ENCODE assay signal across 1 cellular context in the genomic region with DNA sequence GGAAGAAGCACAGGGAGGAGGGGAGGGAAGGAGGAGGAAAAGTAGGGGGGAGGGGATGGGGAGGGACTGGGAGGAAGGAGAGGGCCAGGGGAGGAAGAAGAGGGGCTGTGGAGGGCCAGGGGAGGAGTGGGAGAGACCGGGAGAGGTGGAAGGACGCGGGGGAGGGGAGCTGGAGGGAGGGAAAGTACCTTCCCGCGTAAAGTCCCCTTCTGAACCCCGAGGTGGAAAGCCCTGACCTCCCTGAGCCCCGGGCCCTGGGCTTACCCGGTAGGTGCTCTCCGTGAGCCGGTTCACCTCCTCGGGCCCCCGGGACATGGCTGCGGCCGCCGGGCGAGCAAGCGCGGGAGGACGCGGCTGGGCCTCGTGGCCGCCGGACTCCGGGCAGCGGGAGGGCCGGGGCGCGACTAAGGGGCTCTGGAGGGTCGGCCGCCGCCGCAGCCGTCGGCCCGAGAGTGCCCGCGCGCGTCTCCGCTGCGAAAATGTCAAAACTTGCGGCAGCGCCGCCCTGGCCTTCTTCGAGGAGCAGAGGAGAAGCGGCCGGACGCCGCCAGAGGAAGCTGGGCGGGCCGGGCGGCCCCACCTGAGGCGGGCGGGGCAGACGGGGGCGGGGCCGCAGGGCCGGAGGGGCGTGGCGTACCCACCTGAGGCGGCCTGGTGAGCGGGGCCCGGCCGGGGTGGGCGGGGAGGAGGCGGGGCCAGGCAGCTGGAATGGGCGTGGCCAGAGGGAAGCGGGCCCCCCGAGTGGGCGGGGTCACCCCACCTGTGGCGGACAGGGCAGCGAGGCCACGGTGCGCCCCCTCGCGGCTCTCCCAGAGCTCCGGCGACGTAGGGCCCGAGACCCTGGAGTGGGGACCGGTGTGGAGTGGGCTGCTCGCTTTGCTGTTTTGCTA.
A peak's percentile ranks its signal among the peaks of the same experiment; 100 is the strongest.
TF ChIP-seq lines count a peak whose summit lies in the region.

A gene with protein sequence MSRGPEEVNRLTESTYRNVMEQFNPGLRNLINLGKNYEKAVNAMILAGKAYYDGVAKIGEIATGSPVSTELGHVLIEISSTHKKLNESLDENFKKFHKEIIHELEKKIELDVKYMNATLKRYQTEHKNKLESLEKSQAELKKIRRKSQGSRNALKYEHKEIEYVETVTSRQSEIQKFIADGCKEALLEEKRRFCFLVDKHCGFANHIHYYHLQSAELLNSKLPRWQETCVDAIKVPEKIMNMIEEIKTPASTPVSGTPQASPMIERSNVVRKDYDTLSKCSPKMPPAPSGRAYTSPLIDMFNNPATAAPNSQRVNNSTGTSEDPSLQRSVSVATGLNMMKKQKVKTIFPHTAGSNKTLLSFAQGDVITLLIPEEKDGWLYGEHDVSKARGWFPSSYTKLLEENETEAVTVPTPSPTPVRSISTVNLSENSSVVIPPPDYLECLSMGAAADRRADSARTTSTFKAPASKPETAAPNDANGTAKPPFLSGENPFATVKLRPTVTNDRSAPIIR (minus strand): TSS at position 553 of the 890 bp plus-strand sequence. CDS start 238 bp downstream, at position 315.

TF ChIP-seq in K562, 482 proteins besides CTCF, POLR2A, EP300 and RAD21 (continued from another document and continues in another):
- TF ChIP-seq ZBTB5 (IDR thresholded peaks at IDR 0.05) (no peak), BRF1 (IDR thresholded peaks at IDR 0.05; ENCODE audit: borderline replicate concordance, extremely low read depth, insufficient read length) (no peak), ZNF212 (CRISPR knock-in tag; IDR thresholded peaks at IDR 0.05) (no peak), ZNF3 (CRISPR knock-in tag; IDR thresholded peaks at IDR 0.05) (no peak), RBM14 (IDR thresholded peaks at IDR 0.05; ENCODE audit: borderline replicate concordance, insufficient read depth, low read depth, low read length) (no peak), EGR1 (conservative IDR thresholded peaks at IDR 0.05) (0 out of 2 replicates have a peak, but pooled peaks have one; percentile 31), ZNF717 (CRISPR knock-in tag; IDR thresholded peaks at IDR 0.05) (no peak), TBL1XR1 (IDR thresholded peaks at IDR 0.05; ENCODE audit: low read length in 2 of 2) (no peak), NRF1 (conservative IDR thresholded peaks at IDR 0.05 in 1 of 2, IDR thresholded peaks at IDR 0.05 in 1 of 2) (peak in 1 of 2 experiments; percentile 51; a peak in 2 of 4 replicates), CBX3 (IDR thresholded peaks at IDR 0.05; ENCODE audit: borderline replicate concordance in 1 of 2, low read length in 2 of 2) (no peak), JUND (IDR thresholded peaks at IDR 0.05; ENCODE audit: borderline replicate concordance, low read depth, low read length) (0 out of 2 replicates have a peak, but pooled peaks have one; percentile 4), JUND (tag; IDR thresholded peaks at IDR 0.05; ENCODE audit: borderline replicate concordance, low read depth, low read length) (no peak), NFIX (CRISPR knock-in tag; IDR thresholded peaks at IDR 0.05; ENCODE audit: low read depth) (no peak), HDAC6 (IDR thresholded peaks at IDR 0.05; ENCODE audit: low read depth, low read length) (no peak), ZNF407 (IDR thresholded peaks at IDR 0.05; ENCODE audit: low read depth) (no peak), BCL6 (CRISPR knock-in tag; IDR thresholded peaks at IDR 0.05) (no peak), ZFP30 (CRISPR knock-in tag; IDR thresholded peaks at IDR 0.05; ENCODE audit: borderline replicate concordance) (no peak), USF1 (CRISPR knock-in tag; IDR thresholded peaks at IDR 0.05) (no peak), HDAC8 (tag; IDR thresholded peaks at IDR 0.05) (no peak), ATF4 (CRISPR knock-in tag; IDR thresholded peaks at IDR 0.05) (no peak), CTBP1 (IDR thresholded peaks at IDR 0.05; ENCODE audit: borderline replicate concordance) (peak; percentile 84), CHD1 (IDR thresholded peaks at IDR 0.05; ENCODE audit: low read length) (no peak), ESRRA (IDR thresholded peaks at IDR 0.05; ENCODE audit: borderline replicate concordance, low read depth) (0 out of 2 replicates have a peak, but pooled peaks have one; percentile 29)
- TF ChIP-seq, protein P1, sequence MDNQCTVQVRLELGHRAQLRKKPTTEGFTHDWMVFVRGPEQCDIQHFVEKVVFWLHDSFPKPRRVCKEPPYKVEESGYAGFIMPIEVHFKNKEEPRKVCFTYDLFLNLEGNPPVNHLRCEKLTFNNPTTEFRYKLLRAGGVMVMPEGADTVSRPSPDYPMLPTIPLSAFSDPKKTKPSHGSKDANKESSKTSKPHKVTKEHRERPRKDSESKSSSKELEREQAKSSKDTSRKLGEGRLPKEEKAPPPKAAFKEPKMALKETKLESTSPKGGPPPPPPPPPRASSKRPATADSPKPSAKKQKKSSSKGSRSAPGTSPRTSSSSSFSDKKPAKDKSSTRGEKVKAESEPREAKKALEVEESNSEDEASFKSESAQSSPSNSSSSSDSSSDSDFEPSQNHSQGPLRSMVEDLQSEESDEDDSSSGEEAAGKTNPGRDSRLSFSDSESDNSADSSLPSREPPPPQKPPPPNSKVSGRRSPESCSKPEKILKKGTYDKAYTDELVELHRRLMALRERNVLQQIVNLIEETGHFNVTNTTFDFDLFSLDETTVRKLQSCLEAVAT (IDR thresholded peaks at IDR 0.05), result no peak
- TF ChIP-seq, protein P2, sequence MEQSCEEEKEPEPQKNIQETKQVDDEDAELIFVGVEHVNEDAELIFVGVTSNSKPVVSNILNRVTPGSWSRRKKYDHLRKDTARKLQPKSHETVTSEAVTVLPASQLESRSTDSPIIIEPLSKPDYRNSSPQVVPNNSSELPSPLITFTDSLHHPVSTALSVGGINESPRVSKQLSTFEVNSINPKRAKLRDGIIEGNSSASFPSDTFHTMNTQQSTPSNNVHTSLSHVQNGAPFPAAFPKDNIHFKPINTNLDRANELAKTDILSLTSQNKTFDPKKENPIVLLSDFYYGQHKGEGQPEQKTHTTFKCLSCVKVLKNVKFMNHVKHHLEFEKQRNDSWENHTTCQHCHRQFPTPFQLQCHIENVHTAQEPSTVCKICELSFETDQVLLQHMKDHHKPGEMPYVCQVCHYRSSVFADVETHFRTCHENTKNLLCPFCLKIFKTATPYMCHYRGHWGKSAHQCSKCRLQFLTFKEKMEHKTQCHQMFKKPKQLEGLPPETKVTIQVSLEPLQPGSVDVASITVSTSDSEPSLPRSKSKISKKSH (CRISPR knock-in tag; IDR thresholded peaks at IDR 0.05), result no peak
- TF ChIP-seq, protein P3, sequence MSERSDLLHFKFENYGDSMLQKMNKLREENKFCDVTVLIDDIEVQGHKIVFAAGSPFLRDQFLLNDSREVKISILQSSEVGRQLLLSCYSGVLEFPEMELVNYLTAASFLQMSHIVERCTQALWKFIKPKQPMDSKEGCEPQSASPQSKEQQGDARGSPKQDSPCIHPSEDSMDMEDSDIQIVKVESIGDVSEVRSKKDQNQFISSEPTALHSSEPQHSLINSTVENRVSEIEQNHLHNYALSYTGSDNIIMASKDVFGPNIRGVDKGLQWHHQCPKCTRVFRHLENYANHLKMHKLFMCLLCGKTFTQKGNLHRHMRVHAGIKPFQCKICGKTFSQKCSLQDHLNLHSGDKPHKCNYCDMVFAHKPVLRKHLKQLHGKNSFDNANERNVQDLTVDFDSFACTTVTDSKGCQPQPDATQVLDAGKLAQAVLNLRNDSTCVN (CRISPR knock-in tag; IDR thresholded peaks at IDR 0.05), result no peak
- TF ChIP-seq, protein P4, sequence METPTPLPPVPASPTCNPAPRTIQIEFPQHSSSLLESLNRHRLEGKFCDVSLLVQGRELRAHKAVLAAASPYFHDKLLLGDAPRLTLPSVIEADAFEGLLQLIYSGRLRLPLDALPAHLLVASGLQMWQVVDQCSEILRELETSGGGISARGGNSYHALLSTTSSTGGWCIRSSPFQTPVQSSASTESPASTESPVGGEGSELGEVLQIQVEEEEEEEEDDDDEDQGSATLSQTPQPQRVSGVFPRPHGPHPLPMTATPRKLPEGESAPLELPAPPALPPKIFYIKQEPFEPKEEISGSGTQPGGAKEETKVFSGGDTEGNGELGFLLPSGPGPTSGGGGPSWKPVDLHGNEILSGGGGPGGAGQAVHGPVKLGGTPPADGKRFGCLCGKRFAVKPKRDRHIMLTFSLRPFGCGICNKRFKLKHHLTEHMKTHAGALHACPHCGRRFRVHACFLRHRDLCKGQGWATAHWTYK (CRISPR knock-in tag; IDR thresholded peaks at IDR 0.05), result no peak
